In genomic region chr4:185999207-185999606, GRCh38 we compare ENCODE assay signal across 1 cellular context.
TF ChIP-seq lines count a peak whose summit lies in the region.

No MANE protein-coding gene starts in this region.

TF ChIP-seq in H1, 55 proteins besides CTCF, POLR2A, EP300 and RAD21 (continued from another document):
- no peak for TF ChIP-seq PHF8 (conservative IDR thresholded peaks at IDR 0.05; ENCODE audit: low read depth, low read length)
- no peak for TF ChIP-seq POLR2AphosphoS5 (IDR thresholded peaks at IDR 0.05; ENCODE audit: low read depth, low read length)
- no peak for TF ChIP-seq RNF2 (IDR thresholded peaks at IDR 0.05; ENCODE audit: borderline replicate concordance, low read depth, low read length, missing control alignments, poor library complexity, severe bottlenecking)
- TF ChIP-seq KDM5A (IDR thresholded peaks at IDR 0.05; ENCODE audit: low read length), result no peak
TF ChIP-seq in H1: peak in this region for 0.
